In genomic region chr17:63675607-63676539, GRCh38 we compare ENCODE assay signal across 7 cellular contexts. TPM values are rescaled to one million over a fixed set of nuclear protein-coding genes. Genes with fewer than 3 reads are reported as not detected.
DNase-seq lines count a peak whose midpoint lies in the region; ATAC-seq, FAIRE-seq and TF ChIP-seq lines count a peak whose summit lies in the region.

No MANE protein-coding gene starts in this region.

- no peaks in the 10 kb centered on the region for H3K79me2 ChIP-seq in fibroblast of lung (ENCODE audit: control insufficient read depth, insufficient read depth, low read length)

- peak overlapping the region; percentile 48 for H3K4me2 ChIP-seq in fibroblast of lung (ENCODE audit: extremely low read depth, insufficient read depth, low read length)

- in situ Hi-C loops in SK-MEL-5 (cut with HindIII; ENCODE audit: low pct_unique_long_range_greater_than_20kb, low sequenced_read_pairs) = no loop called here

- no peak for ATAC-seq in GM21360 (IDR thresholded peaks at IDR 0.05; ENCODE audit: unreplicated experiment)
- no peak for ATAC-seq in HG03139 (IDR thresholded peaks at IDR 0.05; ENCODE audit: unreplicated experiment)

- DNase-seq in HEK293T (ENCODE audit: extremely low spot score) = peak; percentile 70
- peak; percentile 72 for DNase-seq in SK-MEL-5 (ENCODE audit: low read depth, low spot score)
- peak; percentile 89 to 90 for DNase-seq in fibroblast of lung (ENCODE audit: low read depth in 2 of 2)
- DNase-seq in occipital lobe (lab: John Stamatoyannopoulos, UW) = peak; percentile 12
- no peak for DNase-seq in GM19239 (ENCODE audit: insufficient read length, low spot score)

- no peak for FAIRE-seq in GM19239 (lab: Jason Lieb, UNC)

- CTCF ChIA-PET in HEK293T (lab: Yijun Ruan, JAX) = interaction anchor here (1.5 to 1.8 kb wide), 2 partner anchors 23 to 250 kb away, joined by 4 to 5 read pairs; no protein-coding TSS in a partner anchor

- no peaks in the 10 kb centered on the region for H3K9me3 ChIP-seq in fibroblast of lung (ENCODE audit: control insufficient read depth, insufficient read depth, low read depth, low read length)

- POLR2A ChIA-PET in HEK293T (lab: Yijun Ruan, JAX) = interaction anchor here (0.9 to 2.6 kb wide), 5 partner anchors 10 to 98 kb away, joined by 3 to 9 read pairs (median 8); partner anchors contain the start of genes CCDC47, DDX42 and MAP3K3

- no peaks in the 10 kb centered on the region for H4K20me1 ChIP-seq in fibroblast of lung (ENCODE audit: control insufficient read depth, extremely low read depth, insufficient read depth, low read length)

- H3K9ac ChIP-seq in fibroblast of lung (ENCODE audit: insufficient read depth, low read length) = no peak overlapping the region

- H3K36me3 ChIP-seq in fibroblast of lung (ENCODE audit: control insufficient read depth, insufficient read depth, low read length) = no peaks in the 10 kb centered on the region

- H3K27ac ChIP-seq in fibroblast of lung (ENCODE audit: insufficient read depth, low read length) = no peak overlapping the region

- H3K27me3 ChIP-seq in fibroblast of lung (ENCODE audit: control insufficient read depth, insufficient read depth, low read length) = no peaks in the 10 kb centered on the region

- peak overlapping the region; percentile 18 for H2AFZ ChIP-seq in fibroblast of lung (ENCODE audit: low read length)

- no peak overlapping the region for H3K4me3 ChIP-seq in fibroblast of lung (replicated peaks in 1 of 4; ENCODE audit: control extremely low read depth in 1 of 4, insufficient read depth in 1 of 4, low read depth in 3 of 4, low read length in 4 of 4)

- peaks cover 9% of the 10 kb centered on the region for H3K4me1 ChIP-seq in fibroblast of lung (ENCODE audit: control insufficient read depth, extremely low read depth, insufficient read depth, low read length)

- no peak for TF ChIP-seq CTCF in fibroblast of lung (conservative IDR thresholded peaks at IDR 0.05 in 1 of 2, IDR thresholded peaks at IDR 0.05 in 1 of 2; ENCODE audit: low read depth in 1 of 2, low read length in 2 of 2)

TF ChIP-seq in HEK293T, 16 proteins besides CTCF, POLR2A, EP300 and RAD21:
- no peak for TF ChIP-seq FOXM1 (IDR thresholded peaks at IDR 0.05; ENCODE audit: borderline replicate concordance)
- no peak for TF ChIP-seq ARNT (IDR thresholded peaks at IDR 0.05)
- TF ChIP-seq SP1 (IDR thresholded peaks at IDR 0.05) = no peak
- TF ChIP-seq SUZ12 (IDR thresholded peaks at IDR 0.05) = no peak
- no peak for TF ChIP-seq ELF4 (IDR thresholded peaks at IDR 0.05)
- TF ChIP-seq BHLHE40 (IDR thresholded peaks at IDR 0.05; ENCODE audit: borderline replicate concordance) = no peak
- TF ChIP-seq, protein P1, sequence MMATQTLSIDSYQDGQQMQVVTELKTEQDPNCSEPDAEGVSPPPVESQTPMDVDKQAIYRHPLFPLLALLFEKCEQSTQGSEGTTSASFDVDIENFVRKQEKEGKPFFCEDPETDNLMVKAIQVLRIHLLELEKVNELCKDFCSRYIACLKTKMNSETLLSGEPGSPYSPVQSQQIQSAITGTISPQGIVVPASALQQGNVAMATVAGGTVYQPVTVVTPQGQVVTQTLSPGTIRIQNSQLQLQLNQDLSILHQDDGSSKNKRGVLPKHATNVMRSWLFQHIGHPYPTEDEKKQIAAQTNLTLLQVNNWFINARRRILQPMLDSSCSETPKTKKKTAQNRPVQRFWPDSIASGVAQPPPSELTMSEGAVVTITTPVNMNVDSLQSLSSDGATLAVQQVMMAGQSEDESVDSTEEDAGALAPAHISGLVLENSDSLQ (IDR thresholded peaks at IDR 0.05) = no peak
- no peak for TF ChIP-seq TARDBP (IDR thresholded peaks at IDR 0.05)
- no peak for TF ChIP-seq HDGF (IDR thresholded peaks at IDR 0.05; ENCODE audit: borderline replicate concordance)
- no peak for TF ChIP-seq FOXA1 (IDR thresholded peaks at IDR 0.05)
- TF ChIP-seq FOXK2 (IDR thresholded peaks at IDR 0.05) = no peak
- no peak for TF ChIP-seq CTBP1 (IDR thresholded peaks at IDR 0.05; ENCODE audit: borderline replicate concordance)
- TF ChIP-seq L3MBTL2 (conservative IDR thresholded peaks at IDR 0.05) = no peak
- TF ChIP-seq LEF1 (IDR thresholded peaks at IDR 0.05; ENCODE audit: borderline replicate concordance) = no peak
- no peak for TF ChIP-seq ZNF384 (IDR thresholded peaks at IDR 0.05)
- TF ChIP-seq NFRKB (IDR thresholded peaks at IDR 0.05) = no peak
TF ChIP-seq in HEK293T: peak in this region for 0.

RNA-seq across cellular contexts. Expression of gene LIMD2, which starts 24.1 kb away (rescaled TPM):
- total RNA-seq in SK-MEL-5 (2014; rRNA removed; shearing (Covaris generic)) = 12.0 and 18.6 TPM in 2 replicates
- polyA plus RNA-seq in SK-MEL-5 (2015; cell fraction: cytosol; rRNA removed) = 6.5 and 12.1 TPM in 2 replicates
- 30.4 and 43.0 TPM in 2 replicates for polyA plus RNA-seq in SK-MEL-5 (2015; cell fraction: nucleus; rRNA removed)
- 3.1 and 3.3 TPM in 2 replicates for total RNA-seq in fibroblast of lung
- polyA plus RNA-seq in fibroblast of lung = 2.9 TPM in 2 replicates
- polyA plus RNA-seq in fibroblast of lung (2012) = 4.9 and 6.4 TPM in 2 replicates
- polyA minus RNA-seq in fibroblast of lung (ENCODE audit: low replicate concordance) = 1.2 and 2.3 TPM in 2 replicates
- 15.0 TPM for total RNA-seq in occipital lobe

RNA-seq across cellular contexts. Expression of gene MAP3K3, which starts 53.7 kb away (rescaled TPM):
- total RNA-seq in SK-MEL-5 (2014; rRNA removed; shearing (Covaris generic)) = 13.1 and 14.8 TPM in 2 replicates
- polyA plus RNA-seq in SK-MEL-5 (2015; cell fraction: cytosol; rRNA removed) = 15.6 and 17.5 TPM in 2 replicates
- 21.5 and 33.9 TPM in 2 replicates for polyA plus RNA-seq in SK-MEL-5 (2015; cell fraction: nucleus; rRNA removed)
- total RNA-seq in fibroblast of lung (21.6 and 32.0 TPM in 2 replicates), occipital lobe (21.4 TPM)
- polyA plus RNA-seq in fibroblast of lung = 13.8 and 14.3 TPM in 2 replicates
- 17.0 and 17.9 TPM in 2 replicates for polyA plus RNA-seq in fibroblast of lung (2012)
- 38.1 and 65.7 TPM in 2 replicates for polyA minus RNA-seq in fibroblast of lung (ENCODE audit: low replicate concordance)
